ENCODE assay signal across 1 cellular context in genomic region chr4:85725727-85726170, GRCh38.
TF ChIP-seq lines count a peak whose summit lies in the region.

No MANE protein-coding gene starts in this region.

TF ChIP-seq in GM12878, 131 proteins besides CTCF, POLR2A, EP300 and RAD21 (continued from another document and continues in another):
- TF ChIP-seq RCOR1 (conservative IDR thresholded peaks at IDR 0.05; ENCODE audit: low read depth, low read length) (no peak), SREBF1 (IDR thresholded peaks at IDR 0.05; ENCODE audit: low read length) (no peak), E2F8 (IDR thresholded peaks at IDR 0.05; ENCODE audit: low read depth, partially characterized antibody) (no peak), MXI1 (IDR thresholded peaks at IDR 0.05; ENCODE audit: low read depth, low read length) (no peak), MEF2B (IDR thresholded peaks at IDR 0.05; ENCODE audit: partially characterized antibody, poor library complexity, severe bottlenecking) (no peak), RFX5 (IDR thresholded peaks at IDR 0.05; ENCODE audit: low read depth, low read length) (no peak), ATF2 (IDR thresholded peaks at IDR 0.05; ENCODE audit: low read length) (no peak), HDGF (IDR thresholded peaks at IDR 0.05) (no peak), MTA2 (IDR thresholded peaks at IDR 0.05; ENCODE audit: low read depth) (peak; percentile 48; the same call in 1 of the 2 replicates), CUX1 (IDR thresholded peaks at IDR 0.05; ENCODE audit: insufficient replicate concordance, low read depth, low read length) (no peak), BMI1 (IDR thresholded peaks at IDR 0.05; ENCODE audit: borderline replicate concordance) (no peak), ZNF622 (IDR thresholded peaks at IDR 0.05) (no peak), IRF4 (IDR thresholded peaks at IDR 0.05; ENCODE audit: low read depth, low read length) (peak; percentile 69; the same call in 1 of the 2 replicates), TARDBP (IDR thresholded peaks at IDR 0.05; ENCODE audit: borderline replicate concordance) (no peak; the same call in 1 of the 2 replicates), MEF2A (IDR thresholded peaks at IDR 0.05; ENCODE audit: insufficient read depth, low read depth, low read length) (0 out of 2 replicates have a peak, but pooled peaks have one; percentile 49), ZZZ3 (IDR thresholded peaks at IDR 0.05; ENCODE audit: control insufficient read depth, insufficient read length, low read depth) (no peak), HDAC2 (IDR thresholded peaks at IDR 0.05) (no peak), SKIL (IDR thresholded peaks at IDR 0.05; ENCODE audit: low read depth, poor library complexity, severe bottlenecking) (no peak), CHD2 (IDR thresholded peaks at IDR 0.05; ENCODE audit: borderline replicate concordance, low read depth, low read length) (no peak), JUNB (IDR thresholded peaks at IDR 0.05) (peak; percentile 53), BCLAF1 (IDR thresholded peaks at IDR 0.05) (no peak), CBX5 (IDR thresholded peaks at IDR 0.05; ENCODE audit: low read depth) (no peak), IKZF1 (conservative IDR thresholded peaks at IDR 0.05) (peak; percentile 89), SPI1 (IDR thresholded peaks at IDR 0.05; ENCODE audit: borderline replicate concordance, insufficient read depth, low read depth, low read length) (peak; percentile 100), SREBF2 (IDR thresholded peaks at IDR 0.05; ENCODE audit: low read length) (no peak), E2F4 (IDR thresholded peaks at IDR 0.05; ENCODE audit: low read depth, low read length) (no peak), CREM (IDR thresholded peaks at IDR 0.05; ENCODE audit: low read depth) (peak; percentile 47; the same call in 1 of the 2 replicates), ZBTB40 (IDR thresholded peaks at IDR 0.05; ENCODE audit: borderline replicate concordance) (no peak), PML (IDR thresholded peaks at IDR 0.05; ENCODE audit: low read length) (0 out of 2 replicates have a peak, but pooled peaks have one; percentile 45), STAT3 (IDR thresholded peaks at IDR 0.05; ENCODE audit: low read depth, low read length) (no peak), ZNF592 (IDR thresholded peaks at IDR 0.05) (no peak), HCFC1 (IDR thresholded peaks at IDR 0.05; ENCODE audit: low read length) (no peak), SMAD1 (IDR thresholded peaks at IDR 0.05; ENCODE audit: low read depth, partially characterized antibody) (no peak)
